Comparison of ENCODE assay signal across 8 cellular contexts in the genomic region with DNA sequence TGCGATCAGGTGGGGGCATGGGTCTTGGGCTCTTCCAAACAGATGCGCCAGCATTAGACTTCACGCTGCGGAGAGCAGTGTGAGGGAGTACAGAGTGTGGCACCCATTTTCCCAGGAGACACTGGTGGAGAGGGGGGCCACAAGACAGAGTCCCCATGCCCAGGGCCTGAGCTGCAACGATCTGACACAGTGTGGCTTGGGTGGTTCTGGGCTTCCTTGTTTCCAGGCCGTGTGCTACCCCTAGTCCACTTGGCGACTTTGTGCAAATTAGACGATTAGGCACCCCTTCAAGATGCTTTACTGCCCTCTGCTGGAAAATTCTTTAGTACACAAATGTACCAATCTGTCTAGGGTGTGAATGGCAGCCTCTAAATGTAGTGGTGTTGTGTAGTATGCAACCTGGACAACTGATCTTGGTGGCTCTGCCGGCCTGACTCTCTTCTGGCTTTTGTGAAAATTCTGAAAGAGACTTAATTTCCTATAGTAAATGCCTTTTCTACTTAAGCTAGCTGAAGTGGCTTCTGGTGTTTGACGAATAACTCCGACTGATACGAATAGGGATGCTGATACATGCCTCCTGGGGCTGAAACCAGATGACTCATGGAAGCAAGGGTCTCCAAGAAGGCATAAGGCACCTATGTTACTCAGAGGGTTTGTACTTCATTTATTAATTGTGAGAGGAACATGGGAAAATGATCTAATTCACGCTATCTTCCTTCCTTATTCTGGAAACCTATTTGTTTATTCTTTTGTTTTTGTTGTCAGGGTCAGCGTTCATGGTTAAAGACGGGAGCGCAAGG.
DNase-seq lines count a peak whose midpoint lies in the region; ATAC-seq and TF ChIP-seq lines count a peak whose summit lies in the region.

No MANE protein-coding gene starts in this region.

- no peak for TF ChIP-seq POLR2A in sigmoid colon (IDR thresholded peaks at IDR 0.05)

- peaks cover 4% of the 10 kb centered on the region for H3K4me1 Mint-ChIP-seq in activated naive CD8-positive, alpha-beta T cell treated with anti-CD3 and anti-CD28 coated beads, Interleukin-2, amount 50 U/mL, for 24 hours

- H3K4me3 ChIP-seq in sigmoid colon, result no peak overlapping the region

- TF ChIP-seq EP300 in sigmoid colon (IDR thresholded peaks at IDR 0.05), result no peak

- H3K4me1 ChIP-seq in sigmoid colon, result peaks cover 0 to 5% (median 0%) of the 10 kb centered on the region in 4 donors

- peak; percentile 77 for DNase-seq in DMS153 treated with DMSO at 0.1 percent for 48 hours (lab: John Stamatoyannopoulos, UW; ENCODE audit: unreplicated experiment)
- DNase-seq in NCI-H524 treated with DMSO at 0.1 percent for 48 hours (lab: John Stamatoyannopoulos, UW), result peak; percentile 44
- DNase-seq in activated naive CD8-positive, alpha-beta T cell treated with anti-CD3 and anti-CD28 coated beads, Interleukin-2, amount 50 U/mL, for 24 hours, result no peak
- DNase-seq in left cardiac atrium, result no peak
- peak; percentile 40 for DNase-seq in sigmoid colon
- DNase-seq in NCI-H1048 (lab: John Stamatoyannopoulos, UW), result no peak

- intact Hi-C loops in left cardiac atrium (cut with DNase I) (loop anchor here (1.0 to 5.0 kb wide), 2 partner anchors 250 kb away; no protein-coding TSS in a partner anchor), sigmoid colon (cut with DNase I) (loop anchor here (1.0 kb wide), 1 partner anchor 249 kb away; no protein-coding TSS in a partner anchor)

- WGBS in sigmoid colon, 2 donors, result 48 to 65% methylated on average over 16 of the region's 16 CpGs

- H3K9me3 ChIP-seq in sigmoid colon, result no peaks in the 10 kb centered on the region

- no peaks in the 10 kb centered on the region for H3K9me3 Mint-ChIP-seq in activated naive CD8-positive, alpha-beta T cell treated with anti-CD3 and anti-CD28 coated beads, Interleukin-2, amount 50 U/mL, for 24 hours

- peaks cover 18% of the 10 kb centered on the region for H3K27me3 Mint-ChIP-seq in activated naive CD8-positive, alpha-beta T cell treated with anti-CD3 and anti-CD28 coated beads, Interleukin-2, amount 50 U/mL, for 24 hours

- H3K36me3 Mint-ChIP-seq in activated naive CD8-positive, alpha-beta T cell treated with anti-CD3 and anti-CD28 coated beads, Interleukin-2, amount 50 U/mL, for 24 hours (ENCODE audit: low read depth), result no peaks in the 10 kb centered on the region

- H3K27me3 ChIP-seq in sigmoid colon, result peaks cover 0 to 20% (median 10%) of the 10 kb centered on the region in 3 donors

- no peak overlapping the region for H3K4me3 Mint-ChIP-seq in activated naive CD8-positive, alpha-beta T cell treated with anti-CD3 and anti-CD28 coated beads, Interleukin-2, amount 50 U/mL, for 24 hours

- no peak overlapping the region for H3K27ac ChIP-seq in sigmoid colon

- ATAC-seq in HG02981 (IDR thresholded peaks at IDR 0.05; ENCODE audit: unreplicated experiment) (peak; percentile 47), left cardiac atrium (peak; percentile 59 to 61), HG03439 (IDR thresholded peaks at IDR 0.05; ENCODE audit: unreplicated experiment) (no peak)
- ATAC-seq in activated naive CD8-positive, alpha-beta T cell treated with anti-CD3 and anti-CD28 coated beads, Interleukin-2, amount 50 U/mL, for 24 hours, result peak; percentile 65

- no peaks in the 10 kb centered on the region for H3K36me3 ChIP-seq in sigmoid colon

- TF ChIP-seq CTCF in sigmoid colon (IDR thresholded peaks at IDR 0.05), result peak in 1 of 4 experiments; percentile 46

- H3K27ac Mint-ChIP-seq in activated naive CD8-positive, alpha-beta T cell treated with anti-CD3 and anti-CD28 coated beads, Interleukin-2, amount 50 U/mL, for 24 hours, result no peak overlapping the region

Comparison
In these comparisons a context has a peak if more than half of its experiments do, and no peak if none do; other contexts are left out.
1. DNase-seq: peak in DMS153 treated with DMSO at 0.1 percent for 48 hours (single experiment), NCI-H524 treated with DMSO at 0.1 percent for 48 hours (single experiment) and sigmoid colon (single experiment); none in activated naive CD8-positive, alpha-beta T cell treated with anti-CD3 and anti-CD28 coated beads, Interleukin-2, amount 50 U/mL, for 24 hours (single experiment), left cardiac atrium (single experiment) and NCI-H1048 (single experiment).